In the genomic region with DNA sequence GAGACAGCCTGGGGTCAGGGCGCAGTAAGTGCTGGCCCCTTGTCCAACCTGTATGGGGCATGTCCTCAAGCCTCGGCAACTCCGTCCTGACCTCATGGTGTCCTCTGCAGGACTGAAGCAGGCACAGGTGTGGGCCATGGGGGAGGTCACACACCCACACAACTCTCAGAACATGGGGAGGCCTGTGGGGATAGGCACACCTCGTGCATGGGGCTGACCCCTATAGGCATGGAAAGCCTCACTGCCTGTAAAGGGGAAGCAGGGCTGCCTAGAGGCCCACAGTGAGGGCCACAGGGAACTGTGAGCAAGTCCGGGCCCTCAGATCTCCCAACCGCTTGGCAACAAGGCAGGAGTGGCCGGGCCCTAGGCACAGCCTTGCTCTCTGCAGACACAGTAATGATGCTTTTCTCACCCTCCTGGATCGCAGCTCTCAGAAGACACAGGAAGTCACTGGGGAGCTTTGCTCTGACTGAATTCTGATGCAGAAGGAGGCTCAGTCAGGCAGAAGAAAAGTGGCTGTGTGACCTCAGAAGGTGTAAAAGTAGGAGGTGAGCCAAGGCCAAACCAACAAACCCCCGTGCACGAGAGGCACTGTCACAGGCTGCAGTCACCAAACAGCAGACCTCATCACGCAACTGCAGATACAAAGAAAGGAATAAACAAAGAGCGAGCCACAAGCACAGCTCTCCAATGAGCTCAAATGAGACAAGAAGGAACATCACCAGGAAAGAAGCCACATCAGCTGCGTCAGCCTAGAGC, we compare ENCODE assay signal across 1 cellular context.
TF ChIP-seq lines count a peak whose summit lies in the region.

No MANE protein-coding gene starts in this region.

TF ChIP-seq in GM12878, 131 proteins besides CTCF, POLR2A, EP300 and RAD21 (continued from another document):
- TF ChIP-seq MYB (IDR thresholded peaks at IDR 0.05; ENCODE audit: borderline replicate concordance, low read depth, low read length) (no peak), NFYA (IDR thresholded peaks at IDR 0.05; ENCODE audit: borderline replicate concordance, low read depth, low read length) (no peak), FOS (IDR thresholded peaks at IDR 0.05; ENCODE audit: borderline replicate concordance, extremely low read depth, insufficient read length) (no peak), CHD2 (IDR thresholded peaks at IDR 0.05; ENCODE audit: borderline replicate concordance, low read depth, low read length) (no peak), BHLHE40 (IDR thresholded peaks at IDR 0.05; ENCODE audit: borderline replicate concordance in 1 of 2, low read depth in 2 of 2, low read length in 1 of 2) (peak; percentile 29 to 70; a peak in 2 of 4 replicates)
